In the genomic region with DNA sequence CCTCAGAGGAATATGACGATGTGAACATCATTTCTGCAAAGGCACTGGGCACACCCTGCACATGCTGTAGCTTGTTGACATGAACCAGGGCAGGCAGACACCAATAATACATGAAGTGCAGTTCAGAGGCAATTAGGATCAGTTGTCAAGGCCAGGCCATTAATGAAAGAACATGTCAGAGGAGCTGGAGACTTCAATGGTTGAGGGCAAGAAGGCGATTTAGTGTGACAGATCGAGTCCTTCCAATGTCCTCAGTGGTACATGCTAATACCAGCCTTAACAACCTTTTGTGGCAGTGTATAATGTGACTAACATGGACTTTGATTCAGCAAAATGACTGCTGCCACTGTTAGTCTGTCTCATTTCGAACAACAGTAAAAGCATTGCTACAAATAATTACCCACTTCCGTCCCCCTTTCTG, we compare ENCODE assay signal across 1 cellular context.
TF ChIP-seq lines count a peak whose summit lies in the region.

No MANE protein-coding gene starts in this region.

TF ChIP-seq in IMR-90, 13 proteins besides CTCF, POLR2A, EP300 and RAD21 (continued from another document):
- TF ChIP-seq CEBPB (IDR thresholded peaks at IDR 0.05; ENCODE audit: low read depth, low read length) (no peak), SMC3 (IDR thresholded peaks at IDR 0.05; ENCODE audit: low read depth, low read length) (no peak)
